Comparison of ENCODE assay signal across 1 cellular context in the genomic region with DNA sequence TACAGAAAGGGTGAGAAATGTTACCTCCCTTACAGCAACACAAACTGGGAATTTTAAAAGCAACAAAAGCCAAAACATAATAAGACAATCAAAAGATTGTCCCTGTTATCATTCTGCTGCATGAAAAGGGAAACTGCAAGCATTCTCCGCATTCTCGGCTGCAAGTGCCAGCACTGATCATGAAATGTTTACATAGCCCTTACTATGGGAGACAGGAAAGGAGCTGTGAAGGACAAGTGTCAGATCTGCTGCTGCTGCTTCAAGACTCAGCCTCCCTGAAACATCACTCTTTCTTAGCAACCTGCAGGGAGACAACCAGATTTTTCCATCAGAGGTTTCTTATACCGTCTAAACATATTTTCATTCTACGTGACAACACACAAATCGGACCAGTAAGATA.
TF ChIP-seq lines count a peak whose summit lies in the region.

No MANE protein-coding gene starts in this region.

TF ChIP-seq in GM12878, 131 proteins besides CTCF, POLR2A, EP300 and RAD21:
- TF ChIP-seq SUPT20H (IDR thresholded peaks at IDR 0.05; ENCODE audit: borderline replicate concordance, control insufficient read depth, low read depth, low read length) (no peak), TCF12 (IDR thresholded peaks at IDR 0.05; ENCODE audit: low read depth, low read length) (no peak), FOXK2 (IDR thresholded peaks at IDR 0.05) (no peak), GATAD2B (conservative IDR thresholded peaks at IDR 0.05; ENCODE audit: low read depth) (no peak), NR2C2 (IDR thresholded peaks at IDR 0.05; ENCODE audit: borderline replicate concordance, control insufficient read depth, insufficient read length, low read depth) (no peak), TCF3 (IDR thresholded peaks at IDR 0.05; ENCODE audit: borderline replicate concordance, insufficient read depth, low read depth, low read length) (no peak), ASH2L (IDR thresholded peaks at IDR 0.05; ENCODE audit: borderline replicate concordance, low read depth) (no peak), NR2C1 (IDR thresholded peaks at IDR 0.05) (no peak), POU2F2 (IDR thresholded peaks at IDR 0.05; ENCODE audit: borderline replicate concordance, low read depth, low read length) (no peak), NR2F1 (conservative IDR thresholded peaks at IDR 0.05) (no peak), MYC (IDR thresholded peaks at IDR 0.05; ENCODE audit: insufficient read depth, insufficient read length, insufficient replicate concordance, low read length, severe bottlenecking) (no peak), ATF7 (IDR thresholded peaks at IDR 0.05; ENCODE audit: low read depth) (no peak), ZNF622 (IDR thresholded peaks at IDR 0.05) (no peak), SREBF1 (IDR thresholded peaks at IDR 0.05; ENCODE audit: low read length) (no peak)
- TF ChIP-seq, protein P1, sequence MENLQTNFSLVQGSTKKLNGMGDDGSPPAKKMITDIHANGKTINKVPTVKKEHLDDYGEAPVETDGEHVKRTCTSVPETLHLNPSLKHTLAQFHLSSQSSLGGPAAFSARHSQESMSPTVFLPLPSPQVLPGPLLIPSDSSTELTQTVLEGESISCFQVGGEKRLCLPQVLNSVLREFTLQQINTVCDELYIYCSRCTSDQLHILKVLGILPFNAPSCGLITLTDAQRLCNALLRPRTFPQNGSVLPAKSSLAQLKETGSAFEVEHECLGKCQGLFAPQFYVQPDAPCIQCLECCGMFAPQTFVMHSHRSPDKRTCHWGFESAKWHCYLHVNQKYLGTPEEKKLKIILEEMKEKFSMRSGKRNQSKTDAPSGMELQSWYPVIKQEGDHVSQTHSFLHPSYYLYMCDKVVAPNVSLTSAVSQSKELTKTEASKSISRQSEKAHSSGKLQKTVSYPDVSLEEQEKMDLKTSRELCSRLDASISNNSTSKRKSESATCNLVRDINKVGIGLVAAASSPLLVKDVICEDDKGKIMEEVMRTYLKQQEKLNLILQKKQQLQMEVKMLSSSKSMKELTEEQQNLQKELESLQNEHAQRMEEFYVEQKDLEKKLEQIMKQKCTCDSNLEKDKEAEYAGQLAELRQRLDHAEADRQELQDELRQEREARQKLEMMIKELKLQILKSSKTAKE (IDR thresholded peaks at IDR 0.05; ENCODE audit: low read depth, poor library complexity, severe bottlenecking): no peak
- TF ChIP-seq, protein P2, sequence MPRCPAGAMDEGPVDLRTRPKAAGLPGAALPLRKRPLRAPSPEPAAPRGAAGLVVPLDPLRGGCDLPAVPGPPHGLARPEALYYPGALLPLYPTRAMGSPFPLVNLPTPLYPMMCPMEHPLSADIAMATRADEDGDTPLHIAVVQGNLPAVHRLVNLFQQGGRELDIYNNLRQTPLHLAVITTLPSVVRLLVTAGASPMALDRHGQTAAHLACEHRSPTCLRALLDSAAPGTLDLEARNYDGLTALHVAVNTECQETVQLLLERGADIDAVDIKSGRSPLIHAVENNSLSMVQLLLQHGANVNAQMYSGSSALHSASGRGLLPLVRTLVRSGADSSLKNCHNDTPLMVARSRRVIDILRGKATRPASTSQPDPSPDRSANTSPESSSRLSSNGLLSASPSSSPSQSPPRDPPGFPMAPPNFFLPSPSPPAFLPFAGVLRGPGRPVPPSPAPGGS (IDR thresholded peaks at IDR 0.05; ENCODE audit: borderline replicate concordance, insufficient read depth, low read depth, low read length, poor library complexity, severe bottlenecking): no peak
